In the genomic region with DNA sequence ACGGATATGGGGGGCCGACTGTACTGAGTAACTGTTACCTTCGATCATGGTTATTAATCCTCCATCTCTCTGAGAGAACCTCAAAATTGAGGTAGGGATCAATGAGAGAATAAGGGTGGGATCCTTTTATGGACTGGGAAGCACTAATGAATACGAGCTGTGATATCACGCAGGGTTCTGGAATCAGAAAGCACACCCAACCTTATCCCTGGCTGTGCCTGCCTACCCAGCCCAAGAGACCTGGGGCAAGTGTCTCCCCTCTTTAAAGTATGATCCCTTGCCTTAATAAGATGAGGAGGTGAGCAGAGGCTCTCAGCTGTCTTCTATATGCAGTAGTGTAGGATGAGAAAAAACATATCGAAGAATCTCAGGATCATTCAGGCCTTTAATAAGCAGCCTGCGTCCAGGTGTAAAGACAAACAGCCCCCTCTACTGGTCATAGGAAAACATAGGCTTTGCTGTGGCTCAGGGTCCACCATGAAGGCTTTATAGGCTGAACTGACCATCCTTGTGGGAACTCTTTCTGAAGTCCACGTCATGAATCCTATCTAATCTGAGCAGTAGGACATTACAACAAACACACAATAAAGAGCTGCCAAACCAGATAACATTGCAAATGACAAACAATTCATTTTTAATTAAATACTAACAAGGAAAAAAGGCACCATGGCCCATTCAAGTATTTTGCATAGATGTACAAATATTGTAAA, we compare ENCODE assay signal across 8 cellular contexts. TPM values are rescaled to one million over a fixed set of nuclear protein-coding genes. Genes with fewer than 3 reads are reported as not detected.
DNase-seq lines count a peak whose midpoint lies in the region; ATAC-seq and TF ChIP-seq lines count a peak whose summit lies in the region.

No MANE protein-coding gene starts in this region.

- peaks cover 90% of the 10 kb centered on the region for H3K36me3 Mint-ChIP-seq in activated T-helper 2 cell treated with anti-CD3 and anti-CD28 coated beads, Interferon-gamma antibody, Interleukin-2, Interleukin-4, amounts not matched to agents 10 μg/mL and 5 μg/mL and 100 μg/mL, durations not matched to agents 14 hours and 24 hours and 36 hours (ENCODE audit: low read depth)

- intact Hi-C loops in activated T-helper 2 cell treated with anti-CD3 and anti-CD28 coated beads, Interferon-gamma antibody, Interleukin-2, Interleukin-4, amounts not matched to agents 10 μg/mL and 5 μg/mL and 100 μg/mL, durations not matched to agents 14 hours and 24 hours and 36 hours (cut with micrococcal nuclease) = loop anchor here (1.0 to 5.0 kb wide), 3 partner anchors 46 to 148 kb away; no protein-coding TSS in a partner anchor
- intact Hi-C loops in head of caudate nucleus (cut with DNase I) (loop anchor here (10.0 kb wide), 1 partner anchor 132 kb away; a partner anchor contains a TSS), prostate gland (cut with DNase I) (loop anchor here (2.0 to 10.0 kb wide), 3 partner anchors 110 to 268 kb away; partner anchors contain the start of gene LSM11)

- H3K4me1 Mint-ChIP-seq in activated T-helper 2 cell treated with anti-CD3 and anti-CD28 coated beads, Interferon-gamma antibody, Interleukin-2, Interleukin-4, amounts not matched to agents 10 μg/mL and 5 μg/mL and 100 μg/mL, durations not matched to agents 14 hours and 24 hours and 36 hours (ENCODE audit: low read depth) = peaks cover 42% of the 10 kb centered on the region

- H3K27ac Mint-ChIP-seq in activated T-helper 2 cell treated with anti-CD3 and anti-CD28 coated beads, Interferon-gamma antibody, Interleukin-2, Interleukin-4, amounts not matched to agents 10 μg/mL and 5 μg/mL and 100 μg/mL, durations not matched to agents 14 hours and 24 hours and 36 hours = peak overlapping the region; percentile 24

- peak; percentile 51 for DNase-seq in SIG-M5 treated with dmso at 0.1 percent for 504 hours (lab: John Stamatoyannopoulos, UW; ENCODE audit: unreplicated experiment)
- no peak for DNase-seq in SIG-M5 (lab: John Stamatoyannopoulos, UW)
- peak; percentile 71 for DNase-seq in NCI-H345 (lab: John Stamatoyannopoulos, UW)
- DNase-seq in activated T-helper 2 cell treated with anti-CD3 and anti-CD28 coated beads, Interferon-gamma antibody, Interleukin-2, Interleukin-4, amounts not matched to agents 10 μg/mL and 5 μg/mL and 100 μg/mL, durations not matched to agents 14 hours and 24 hours and 36 hours (ENCODE audit: low spot score) = no peak
- DNase-seq in head of caudate nucleus = peak in 29 of 42 donors; percentile 36 to 85 (median 66)
- peak; percentile 53 for DNase-seq in prostate gland (ENCODE audit: low spot score)

- 61% methylated on average over 8 of the region's 8 CpGs for WGBS in prostate gland

- H3K9me3 Mint-ChIP-seq in activated T-helper 2 cell treated with anti-CD3 and anti-CD28 coated beads, Interferon-gamma antibody, Interleukin-2, Interleukin-4, amounts not matched to agents 10 μg/mL and 5 μg/mL and 100 μg/mL, durations not matched to agents 14 hours and 24 hours and 36 hours = no peaks in the 10 kb centered on the region

- H3K27ac ChIP-seq in prostate gland = no peak overlapping the region

- ATAC-seq in HG02763 (IDR thresholded peaks at IDR 0.05; ENCODE audit: unreplicated experiment) (peak; percentile 53), GM19455 (IDR thresholded peaks at IDR 0.05; ENCODE audit: unreplicated experiment) (no peak)

- H3K4me3 Mint-ChIP-seq in activated T-helper 2 cell treated with anti-CD3 and anti-CD28 coated beads, Interferon-gamma antibody, Interleukin-2, Interleukin-4, amounts not matched to agents 10 μg/mL and 5 μg/mL and 100 μg/mL, durations not matched to agents 14 hours and 24 hours and 36 hours (ENCODE audit: low read depth) = no peak overlapping the region

- peak; percentile 35 to 73 (median 70) for TF ChIP-seq CTCF in prostate gland (IDR thresholded peaks at IDR 0.05)

- H3K27me3 Mint-ChIP-seq in activated T-helper 2 cell treated with anti-CD3 and anti-CD28 coated beads, Interferon-gamma antibody, Interleukin-2, Interleukin-4, amounts not matched to agents 10 μg/mL and 5 μg/mL and 100 μg/mL, durations not matched to agents 14 hours and 24 hours and 36 hours (ENCODE audit: low read depth) = no peaks in the 10 kb centered on the region

- H3K9me3 ChIP-seq in prostate gland = no peaks in the 10 kb centered on the region

- no peak overlapping the region for H3K4me3 ChIP-seq in prostate gland

- H3K27me3 ChIP-seq in prostate gland (replicated peaks; ENCODE audit: insufficient read depth) = no peaks in the 10 kb centered on the region

- TF ChIP-seq POLR2A in prostate gland (IDR thresholded peaks at IDR 0.05) = no peak

- H3K36me3 ChIP-seq in prostate gland = no peaks in the 10 kb centered on the region

- H3K4me1 ChIP-seq in prostate gland (replicated peaks) = no peaks in the 10 kb centered on the region

RNA-seq across cellular contexts. Expression of gene NIPAL4, which starts 16.8 kb away (rescaled TPM):
- total RNA-seq in activated T-helper 2 cell treated with anti-CD3 and anti-CD28 coated beads, Interferon-gamma antibody, Interleukin-2, Interleukin-4, amounts not matched to agents 10 μg/mL and 5 μg/mL and 100 μg/mL, durations not matched to agents 14 hours and 24 hours and 36 hours = 1.9 and 2.1 TPM in 2 replicates
- 1 to 10 TPM; 2.7 to 2.8 TPM for total RNA-seq in prostate gland

Comparison
In these comparisons a context has a peak if more than half of its experiments do, and no peak if none do; other contexts are left out.
1. DNase-seq: peak in SIG-M5 treated with dmso at 0.1 percent for 504 hours (single experiment), NCI-H345 (single experiment), head of caudate nucleus (29 of 42) and prostate gland (single experiment); none in SIG-M5 (single experiment) and activated T-helper 2 cell treated with anti-CD3 and anti-CD28 coated beads, Interferon-gamma antibody, Interleukin-2, Interleukin-4, amounts not matched to agents 10 μg/mL and 5 μg/mL and 100 μg/mL, durations not matched to agents 14 hours and 24 hours and 36 hours (single experiment).